In genomic region chr3:120506828-120507774, GRCh38 we compare ENCODE assay signal across 8 cellular contexts. TPM values are rescaled to one million over a fixed set of nuclear protein-coding genes. Genes with fewer than 3 reads are reported as not detected.
DNase-seq lines count a peak whose midpoint lies in the region; ATAC-seq and TF ChIP-seq lines count a peak whose summit lies in the region.

No MANE protein-coding gene starts in this region.

- no peak for TF ChIP-seq POLR2A in NB4 (IDR thresholded peaks at IDR 0.05; ENCODE audit: extremely low read depth, insufficient read length)
- no peak for TF ChIP-seq POLR2A in thyroid gland (IDR thresholded peaks at IDR 0.05)

- no peaks in the 10 kb centered on the region for H3K27me3 ChIP-seq in thyroid gland

- peaks cover 34% of the 10 kb centered on the region for H3K27me3 Mint-ChIP-seq in stimulated activated memory B cell treated with anti-CD40 and anti-IgM and Interleukin-4, amounts not matched to agents 10 μg/mL and 1 μg/mL and 100 μg/mL, for 72 hours

- H3K4me1 Mint-ChIP-seq in stimulated activated memory B cell treated with anti-CD40 and anti-IgM and Interleukin-4, amounts not matched to agents 10 μg/mL and 1 μg/mL and 100 μg/mL, for 72 hours = no peaks in the 10 kb centered on the region

- no peaks in the 10 kb centered on the region for H3K9me3 ChIP-seq in thyroid gland

- no peaks in the 10 kb centered on the region for H3K36me3 Mint-ChIP-seq in stimulated activated memory B cell treated with anti-CD40 and anti-IgM and Interleukin-4, amounts not matched to agents 10 μg/mL and 1 μg/mL and 100 μg/mL, for 72 hours

- TF ChIP-seq CTCF in NB4 (IDR thresholded peaks at IDR 0.05; ENCODE audit: low read depth, low read length) (peak; percentile 69), thyroid gland (IDR thresholded peaks at IDR 0.05) (peak; percentile 38 to 63 (median 52))

- H3K27ac Mint-ChIP-seq in stimulated activated memory B cell treated with anti-CD40 and anti-IgM and Interleukin-4, amounts not matched to agents 10 μg/mL and 1 μg/mL and 100 μg/mL, for 72 hours = no peak overlapping the region

- intact Hi-C loops in thyroid gland (cut with DNase I) = loop anchor here (5.0 kb wide), 2 partner anchors 85 to 160 kb away; partner anchors contain the start of gene LRRC58

- no peak for ATAC-seq in HG03196 (IDR thresholded peaks at IDR 0.05; ENCODE audit: unreplicated experiment)
- no peak for ATAC-seq in stimulated activated memory B cell treated with anti-CD40 and anti-IgM and Interleukin-4, amounts not matched to agents 10 μg/mL and 1 μg/mL and 100 μg/mL, for 72 hours

- peaks cover 17 to 21% of the 10 kb centered on the region in 2 donors for H3K4me1 ChIP-seq in thyroid gland

- DNase-seq in stimulated activated CD4-positive, alpha-beta T cell treated with anti-CD3 and anti-CD28 coated beads, Interleukin-15, amount 100 ng/mL, for 24 hours = peak; percentile 12
- no peak for DNase-seq in stimulated activated CD4-positive, alpha-beta T cell treated with anti-CD3 and anti-CD28 coated beads, Interleukin-2, amount 100 ng/mL, for 48 hours
- DNase-seq in NB4 (ENCODE audit: low read depth) = peak; percentile 44
- DNase-seq in amniotic epithelial cell (ENCODE audit: low read depth) = peak; percentile 40
- peak; percentile 46 for DNase-seq in iPS DF 4.7 (ENCODE audit: extremely low read depth, low spot score)
- DNase-seq in thyroid gland = peak; percentile 36 to 37

- peak overlapping the region in 2 of 3 donors; percentile 62 to 72 for H3K27ac ChIP-seq in thyroid gland

- no peaks in the 10 kb centered on the region for H3K36me3 ChIP-seq in thyroid gland

- H3K4me3 ChIP-seq in NB4 (ENCODE audit: low read depth, low read length) (no peak overlapping the region), thyroid gland (replicated peaks in 1 of 3) (no peak overlapping the region)

- H3K9me3 Mint-ChIP-seq in stimulated activated memory B cell treated with anti-CD40 and anti-IgM and Interleukin-4, amounts not matched to agents 10 μg/mL and 1 μg/mL and 100 μg/mL, for 72 hours = no peaks in the 10 kb centered on the region

- 34% methylated on average over 10 of the region's 10 CpGs for WGBS in thyroid gland, 2 donors

- H3K4me3 Mint-ChIP-seq in stimulated activated memory B cell treated with anti-CD40 and anti-IgM and Interleukin-4, amounts not matched to agents 10 μg/mL and 1 μg/mL and 100 μg/mL, for 72 hours = no peak overlapping the region

RNA-seq across cellular contexts. Expression of gene FSTL1, which starts 56.3 kb away (rescaled TPM):
- 100 to 1,000 TPM; 135 to 268 (median 228) TPM for total RNA-seq in thyroid gland

Comparison
In these comparisons a context has a peak if more than half of its experiments do, and no peak if none do; other contexts are left out.
1. DNase-seq: peak in stimulated activated CD4-positive, alpha-beta T cell treated with anti-CD3 and anti-CD28 coated beads, Interleukin-15, amount 100 ng/mL, for 24 hours (single experiment), NB4 (single experiment), amniotic epithelial cell (single experiment), iPS DF 4.7 (single experiment) and thyroid gland (2 of 2); none in stimulated activated CD4-positive, alpha-beta T cell treated with anti-CD3 and anti-CD28 coated beads, Interleukin-2, amount 100 ng/mL, for 48 hours (0 of 2).